Comparison of ENCODE assay signal across 19 cellular contexts in genomic region chr11:117730256-117730800, GRCh38.
"Had no signal": no experiment of that assay in that cellular context is flagged by ENCODE, and none has a peak within 500 bp of the region (broad histone marks: within the 10 kb centered on the region; RNA-seq: fewer than 3 reads in every experiment).

No MANE protein-coding gene starts in this region.

- H3K4me3 Mint-ChIP-seq: activated CD4-positive, alpha-beta T cell treated with anti-CD3 and anti-CD28 coated beads for 36 hours; activated naive CD8-positive, alpha-beta T cell; activated T-helper 1 cell treated with anti-CD3 and anti-CD28 coated beads, Interleukin-12 subunit alpha, Interleukin-12 subunit beta, Interleukin-2, Interleukin-4 antibody, amounts not matched to agents 30 ng/mL and 10 ng/mL and 1 ng/mL, durations not matched to agents 14 hours and 24 hours and 36 hours; mesothelial cell of epicardium; nephron; stimulated activated naive CD8-positive, alpha-beta T cell treated with anti-CD3 and anti-CD28 coated beads, Interleukin-15, Interleukin-2, amounts not matched to agents 100 ng/mL and 50 ng/mL, for 24 hours; WTC11 had no signal

- H3K27ac ChIP-seq: epithelial cell of prostate, lower lobe of right lung, suprapubic skin, upper lobe of left lung had no signal

- DNase-seq: activated CD4-positive, alpha-beta T cell treated with anti-CD3 and anti-CD28 coated beads for 36 hours; activated CD4-positive, alpha-beta T cell treated with anti-CD3 and anti-CD28 coated beads, Interleukin-2, amount 50 U/mL, for 48 hours; amniotic stem cell; caudate nucleus; head of caudate nucleus; lower lobe of right lung; nucleus accumbens; stimulated activated CD4-positive, alpha-beta T cell treated with anti-CD3 and anti-CD28 coated beads, Interleukin-12 subunit alpha, Interleukin-12 subunit beta, amount 100 ng/mL, for 4 hours; stimulated activated CD4-positive, alpha-beta T cell treated with anti-CD3 and anti-CD28 coated beads, Interleukin-1b, Interleukin-23, amount 100 ng/mL, for 48 hours; upper lobe of left lung had no signal

- H3K27me3 ChIP-seq: dorsolateral prefrontal cortex, upper lobe of left lung had no signal

- H3K36me3 ChIP-seq: lower lobe of right lung, suprapubic skin, upper lobe of left lung had no signal

- H3K9me3 Mint-ChIP-seq: activated T-helper 1 cell treated with anti-CD3 and anti-CD28 coated beads, Interleukin-12 subunit alpha, Interleukin-12 subunit beta, Interleukin-2, Interleukin-4 antibody, amounts not matched to agents 30 ng/mL and 10 ng/mL and 1 ng/mL, durations not matched to agents 14 hours and 24 hours and 36 hours; stimulated activated naive CD8-positive, alpha-beta T cell treated with anti-CD3 and anti-CD28 coated beads, Interleukin-15, Interleukin-2, amounts not matched to agents 100 ng/mL and 50 ng/mL, for 24 hours; WTC11 had no signal

- H3K36me3 Mint-ChIP-seq: activated naive CD8-positive, alpha-beta T cell; WTC11 had no signal

- ATAC-seq: activated CD4-positive, alpha-beta T cell treated with anti-CD3 and anti-CD28 coated beads for 36 hours; lower lobe of right lung; WTC11 had no signal

- H3K9me3 ChIP-seq: lower lobe of right lung, suprapubic skin, upper lobe of left lung had no signal

- H3K4me1 ChIP-seq: lower lobe of right lung, suprapubic skin had no signal

- H3K27ac Mint-ChIP-seq: activated CD4-positive, alpha-beta T cell treated with anti-CD3 and anti-CD28 coated beads for 36 hours; activated naive CD8-positive, alpha-beta T cell; activated T-helper 1 cell treated with anti-CD3 and anti-CD28 coated beads, Interleukin-12 subunit alpha, Interleukin-12 subunit beta, Interleukin-2, Interleukin-4 antibody, amounts not matched to agents 30 ng/mL and 10 ng/mL and 1 ng/mL, durations not matched to agents 14 hours and 24 hours and 36 hours; mesothelial cell of epicardium; nephron; stimulated activated naive CD8-positive, alpha-beta T cell treated with anti-CD3 and anti-CD28 coated beads, Interleukin-15, Interleukin-2, amounts not matched to agents 100 ng/mL and 50 ng/mL, for 24 hours; WTC11 had no signal

- H3K27me3 Mint-ChIP-seq: stimulated activated naive CD8-positive, alpha-beta T cell treated with anti-CD3 and anti-CD28 coated beads, Interleukin-15, Interleukin-2, amounts not matched to agents 100 ng/mL and 50 ng/mL, for 24 hours had no signal

- H3K4me1 Mint-ChIP-seq: activated CD4-positive, alpha-beta T cell treated with anti-CD3 and anti-CD28 coated beads for 36 hours had no signal

- H3K4me3 ChIP-seq: dorsolateral prefrontal cortex, lower lobe of right lung, suprapubic skin, upper lobe of left lung had no signal
